21 cellular contexts compared by ENCODE assay signal in the genomic region with DNA sequence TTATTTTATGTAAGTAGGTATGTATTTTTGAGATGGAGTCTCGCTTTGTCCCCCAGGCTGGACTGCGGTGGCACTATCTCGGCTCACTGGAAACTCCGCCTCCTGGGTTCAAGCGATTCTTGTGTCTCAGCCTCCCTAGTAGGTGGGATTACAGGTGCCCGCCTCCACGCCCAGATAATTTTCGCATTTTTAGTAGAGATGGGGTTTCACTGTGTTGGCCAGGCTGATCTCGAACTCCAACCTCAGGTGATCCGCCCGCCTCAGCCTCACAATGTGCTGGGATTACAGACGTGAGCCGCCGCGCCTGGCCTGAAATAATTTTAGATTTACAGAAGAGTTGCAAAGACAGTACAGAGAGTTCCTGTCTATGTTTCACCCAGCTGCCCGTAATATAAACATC.
"Had no signal": no experiment of that assay in that cellular context is flagged by ENCODE, and none has a peak within 500 bp of the region (broad histone marks: within the 10 kb centered on the region; RNA-seq: fewer than 3 reads in every experiment).

No MANE protein-coding gene starts in this region.

- H3K9me3 ChIP-seq: gastroesophageal sphincter, right lobe of liver, thyroid gland had no signal

- H3K36me3 ChIP-seq: right lobe of liver had no signal

- H3K27ac ChIP-seq: epithelial cell of prostate, parathyroid adenoma, right lobe of liver, SK-N-MC, thyroid gland had no signal

- H3K9me3 Mint-ChIP-seq: natural killer cell had no signal

- H3K4me3 Mint-ChIP-seq: activated naive CD4-positive, alpha-beta T cell treated with anti-CD3 and anti-CD28 coated beads for 36 hours; natural killer cell had no signal

- ATAC-seq: activated CD4-positive, CD25-positive, alpha-beta regulatory T cell treated with anti-CD3 and anti-CD28 coated beads, Interleukin-2, amount 50 U/mL, for 24 hours; gastroesophageal sphincter; left ventricle myocardium superior; natural killer cell had no signal

- H3K27ac Mint-ChIP-seq: natural killer cell had no signal

- H3K27me3 ChIP-seq: gastroesophageal sphincter, right lobe of liver, thyroid gland had no signal

- DNase-seq: activated CD4-positive, alpha-beta T cell treated with anti-CD3 and anti-CD28 coated beads, Interleukin-2, amount 50 U/mL, for 1 hour; activated naive CD4-positive, alpha-beta T cell treated with anti-CD3 and anti-CD28 coated beads for 36 hours; cerebellar nuclear complex; cortex of kidney; head of caudate nucleus; hypothalamus; left ventricle myocardium superior; mammary epithelial cell; midbrain; natural killer cell; right lobe of liver; stimulated activated CD4-positive, alpha-beta T cell treated with anti-CD3 and anti-CD28 coated beads, Interleukin-15, amount 100 ng/mL, for 24 hours; stimulated activated naive CD4-positive, alpha-beta T cell; substantia nigra; thyroid gland had no signal

- H3K4me3 ChIP-seq: gastroesophageal sphincter, right lobe of liver, SK-N-MC, smooth muscle cell, thyroid gland had no signal

- H3K36me3 Mint-ChIP-seq: natural killer cell had no signal

- H3K4me1 ChIP-seq: gastroesophageal sphincter, parathyroid adenoma, right lobe of liver, thyroid gland had no signal
